ENCODE assay signal across 1 cellular context in genomic region chr12:111841750-111842555, GRCh38.
TF ChIP-seq lines count a peak whose summit lies in the region.

Gene MAPKAPK5, plus strand, starts transcription at chr12:111842228. Its CDS starts 506 bp downstream, at chr12:111842734.

TF ChIP-seq in HepG2, 621 proteins besides CTCF, POLR2A, EP300 and RAD21 (continued from another document and continues in another):
- TF ChIP-seq ZBTB44 (CRISPR knock-in tag; IDR thresholded peaks at IDR 0.05): no peak
- peak; percentile 62; the same call in 1 of the 2 replicates for TF ChIP-seq SOX5 (CRISPR knock-in tag; IDR thresholded peaks at IDR 0.05; ENCODE audit: borderline replicate concordance)
- no peak for TF ChIP-seq ZFP36L2 (CRISPR knock-in tag; IDR thresholded peaks at IDR 0.05)
- no peak for TF ChIP-seq HOXA7 (CRISPR knock-in tag; IDR thresholded peaks at IDR 0.05)
- TF ChIP-seq ZNF224 (CRISPR knock-in tag; IDR thresholded peaks at IDR 0.05): no peak; the same call in 1 of the 2 replicates
- peak; percentile 87; the same call in 1 of the 2 replicates for TF ChIP-seq ZNF414 (CRISPR knock-in tag; IDR thresholded peaks at IDR 0.05)
- TF ChIP-seq HOXA3 (CRISPR knock-in tag; IDR thresholded peaks at IDR 0.05): peak; percentile 97
- TF ChIP-seq HNRNPL (IDR thresholded peaks at IDR 0.05; ENCODE audit: low read depth, low read length): no peak
- TF ChIP-seq ZNF747 (CRISPR knock-in tag; IDR thresholded peaks at IDR 0.05; ENCODE audit: borderline replicate concordance): peak; percentile 71; the same call in 1 of the 2 replicates
- TF ChIP-seq XBP1 (CRISPR knock-in tag; IDR thresholded peaks at IDR 0.05): no peak
- TF ChIP-seq ZNF563 (CRISPR knock-in tag; IDR thresholded peaks at IDR 0.05): no peak; the same call in 1 of the 2 replicates
- peak; percentile 90 for TF ChIP-seq ZHX2 (IDR thresholded peaks at IDR 0.05; ENCODE audit: low read depth)
- no peak for TF ChIP-seq ZHX2 (CRISPR knock-in tag; IDR thresholded peaks at IDR 0.05; ENCODE audit: borderline replicate concordance)
- TF ChIP-seq ZNF687 (CRISPR knock-in tag; IDR thresholded peaks at IDR 0.05): peak; percentile 73
- no peak for TF ChIP-seq NR2F2 (IDR thresholded peaks at IDR 0.05; ENCODE audit: borderline replicate concordance, low read depth)
- no peak for TF ChIP-seq SNAI1 (CRISPR knock-in tag; IDR thresholded peaks at IDR 0.05; ENCODE audit: borderline replicate concordance)
- peak; percentile 56 for TF ChIP-seq MXD1 (CRISPR knock-in tag; IDR thresholded peaks at IDR 0.05)
- TF ChIP-seq KDM6A (CRISPR knock-in tag; IDR thresholded peaks at IDR 0.05; ENCODE audit: low read depth): no peak; the same call in 1 of the 2 replicates
- no peak for TF ChIP-seq NCOR1 (IDR thresholded peaks at IDR 0.05; ENCODE audit: borderline replicate concordance, low read length)
- TF ChIP-seq HMG20B (CRISPR knock-in tag; conservative IDR thresholded peaks at IDR 0.05): no peak
- TF ChIP-seq SALL1 (CRISPR knock-in tag; IDR thresholded peaks at IDR 0.05): peak; percentile 90
- TF ChIP-seq ZFP91 (CRISPR knock-in tag; IDR thresholded peaks at IDR 0.05; ENCODE audit: borderline replicate concordance): peak; percentile 80
- TF ChIP-seq ZBTB40 (IDR thresholded peaks at IDR 0.05): no peak
- TF ChIP-seq ZBTB40 (CRISPR knock-in tag; IDR thresholded peaks at IDR 0.05): peak; percentile 78; the same call in 1 of the 2 replicates
- no peak for TF ChIP-seq GLMP (CRISPR knock-in tag; IDR thresholded peaks at IDR 0.05; ENCODE audit: borderline replicate concordance)
- peak; percentile 73; the same call in 1 of the 2 replicates for TF ChIP-seq ZNF333 (CRISPR knock-in tag; IDR thresholded peaks at IDR 0.05; ENCODE audit: borderline replicate concordance)
- no peak for TF ChIP-seq ZNF24 (IDR thresholded peaks at IDR 0.05)
